1 cellular context compared by ENCODE assay signal in genomic region chr1:11654571-11655262, GRCh38.
TF ChIP-seq lines count a peak whose summit lies in the region.

Gene FBXO44 (plus strand): TSS chr1:11654877. CDS start chr1:11655836, 959 bp downstream.

TF ChIP-seq in H1, 55 proteins besides CTCF, POLR2A, EP300 and RAD21 (continued from another document):
- TF ChIP-seq ASH2L (IDR thresholded peaks at IDR 0.05; ENCODE audit: low read length) (peak; percentile 40), TAF7 (optimal IDR thresholded peaks at IDR 0.05; ENCODE audit: borderline replicate concordance, low read depth, low read length) (peak; percentile 32), RBBP5 (IDR thresholded peaks at IDR 0.05; ENCODE audit: borderline replicate concordance, low read depth, low read length) (peak; percentile 52; the same call in 1 of the 2 replicates), SP1 (IDR thresholded peaks at IDR 0.05; ENCODE audit: low read depth, low read length) (peak; percentile 63; the same call in 1 of the 2 replicates), GABPA (IDR thresholded peaks at IDR 0.05; ENCODE audit: borderline replicate concordance, insufficient read depth, low read length) (no peak), CBX5 (IDR thresholded peaks at IDR 0.05; ENCODE audit: low read depth, low read length) (no peak), FOSL1 (IDR thresholded peaks at IDR 0.05; ENCODE audit: insufficient read depth, low read depth, low read length) (no peak), SP4 (IDR thresholded peaks at IDR 0.05; ENCODE audit: low read length) (no peak), MAFK (IDR thresholded peaks at IDR 0.05; ENCODE audit: low read depth, low read length) (no peak), SIRT6 (IDR thresholded peaks at IDR 0.05; ENCODE audit: low read length) (no peak), TAF1 (IDR thresholded peaks at IDR 0.05; ENCODE audit: low read depth, low read length) (0 out of 2 replicates have a peak, but pooled peaks have one; percentile 15)
